Comparison of ENCODE assay signal across 20 cellular contexts in genomic region chr2:85694052-85695025, GRCh38. TPM values are rescaled to one million over a fixed set of nuclear protein-coding genes. Genes with fewer than 3 reads are reported as not detected.
DNase-seq lines count a peak whose midpoint lies in the region; ATAC-seq and TF ChIP-seq lines count a peak whose summit lies in the region.
"Had no signal": no experiment of that assay in that cellular context is flagged by ENCODE, and none has a peak within 500 bp of the region (broad histone marks: within the 10 kb centered on the region; RNA-seq: fewer than 3 reads in every experiment).

TSS of gene GNLY (plus strand) at chr2:85694358. CDS start at chr2:85694419, 61 bp downstream.

- peaks cover 0 to 19% of the 10 kb centered on the region in 2 donors for H3K4me1 ChIP-seq in left lung
- H3K4me1 ChIP-seq: sigmoid colon had no signal

- H3K27ac ChIP-seq in left lung, result no peak within 1 kb of the TSS
- H3K27ac ChIP-seq: brain microvascular endothelial cell, sigmoid colon had no signal

- TF ChIP-seq CTCF in left lung (IDR thresholded peaks at IDR 0.05), result no peak

- H3K4me3 ChIP-seq in left lung, result no peak within 1 kb of the TSS
- H3K4me3 ChIP-seq: sigmoid colon had no signal

- no peaks in the 10 kb centered on the region for H3K27me3 ChIP-seq in left lung
- H3K27me3 ChIP-seq: brain microvascular endothelial cell, sigmoid colon had no signal

- no peak for DNase-seq in activated T-cell treated with anti-CD3 and anti-CD28 coated beads, Interleukin-2, amount 50 U/mL, for 4 hours
- DNase-seq in activated T-cell treated with anti-CD3 and anti-CD28 coated beads for 4 hours, result no peak
- no peak for DNase-seq in left lung
- peak; percentile 20 for DNase-seq in stimulated activated CD8-positive, alpha-beta memory T cell treated with anti-CD3 and anti-CD28 coated beads, Interleukin-4, amount 100 ng/mL, for 48 hours
- no peak for DNase-seq in NOMO-1 treated with dmso at 0.1 percent for 144 hours (lab: John Stamatoyannopoulos, UW; ENCODE audit: unreplicated experiment)
- DNase-seq in effector CD8-positive, alpha-beta T cell (lab: John Stamatoyannopoulos, UW), result no peak
- DNase-seq: activated naive CD4-positive, alpha-beta T cell treated with Interleukin-2 at 50 U/mL for 16 hours; brain microvascular endothelial cell; effector CD4-positive, alpha-beta T cell; GF-D8; NCI-H187; PC-3; sigmoid colon; stimulated activated CD4-positive, alpha-beta T cell treated with anti-CD3 and anti-CD28 coated beads, Interleukin-4, amount 100 ng/mL, for 1 hour had no signal

- H3K4me3 Mint-ChIP-seq in activated T-cell treated with anti-CD3 and anti-CD28 coated beads, Interleukin-2, amount 50 U/mL, for 4 hours, result peak within 1 kb of the TSS; percentile 68

- no peaks in the 10 kb centered on the region for H3K9me3 Mint-ChIP-seq in activated T-cell treated with anti-CD3 and anti-CD28 coated beads, Interleukin-2, amount 50 U/mL, for 4 hours

- intact Hi-C loops in T-helper 2 cell treated with Interferon-gamma antibody and Interleukin-4, amounts not matched to agents 100 ng/mL and 5 ng/mL, for 36 hours (cut with micrococcal nuclease), result no loop called here
- intact Hi-C loops in left lung (cut with DNase I), result no loop called here

- H3K4me1 Mint-ChIP-seq in activated T-cell treated with anti-CD3 and anti-CD28 coated beads, Interleukin-2, amount 50 U/mL, for 4 hours (ENCODE audit: low read depth), result peaks cover 2% of the 10 kb centered on the region

- H3K36me3 Mint-ChIP-seq in activated T-cell treated with anti-CD3 and anti-CD28 coated beads, Interleukin-2, amount 50 U/mL, for 4 hours (ENCODE audit: insufficient read depth), result no peaks in the 10 kb centered on the region

- H3K9me3 ChIP-seq in left lung, result no peaks in the 10 kb centered on the region
- H3K9me3 ChIP-seq: sigmoid colon had no signal

- H3K36me3 ChIP-seq in left lung, result no peaks in the 10 kb centered on the region
- H3K36me3 ChIP-seq: brain microvascular endothelial cell, sigmoid colon had no signal

- peaks cover 5% of the 10 kb centered on the region for H3K27me3 Mint-ChIP-seq in activated T-cell treated with anti-CD3 and anti-CD28 coated beads, Interleukin-2, amount 50 U/mL, for 4 hours (ENCODE audit: low read depth)

- peak in 1 of 2 donors; percentile 55 for ATAC-seq in activated T-cell treated with anti-CD3 and anti-CD28 coated beads, Interleukin-2, amount 50 U/mL, for 4 hours
- ATAC-seq in left lung (peak; percentile 70), GM18520 (IDR thresholded peaks at IDR 0.05; ENCODE audit: unreplicated experiment) (no peak)
- ATAC-seq: activated CD4-positive, CD25-positive, alpha-beta regulatory T cell treated with anti-CD3 and anti-CD28 coated beads, Interleukin-2, amount 50 U/mL, for 24 hours; PC-3; SK-N-SH treated with all-trans-retinoic acid at 6 μM for 48 hours had no signal

RNA-seq across cellular contexts. Expression of gene GNLY, which starts in this region (rescaled TPM):
- 10 to 100 TPM in 2 of 3 donors, 1 to 10 TPM in 1; 4.3 to 26.5 (median 15.0) TPM for total RNA-seq in activated T-cell treated with anti-CD3 and anti-CD28 coated beads, Interleukin-2, amount 50 U/mL, for 4 hours
- 17.8 and 18.1 TPM in 2 replicates for total RNA-seq in T-helper 2 cell treated with Interferon-gamma antibody and Interleukin-4, amounts not matched to agents 100 ng/mL and 5 ng/mL, for 36 hours
- total RNA-seq in left lung, result 10 to 100 TPM in 1 of 2 donors, 1 to 10 TPM in 1; 9.2 to 10.5 TPM
- total RNA-seq: NCI-H460, PC-3, urinary bladder had no signal
